In the genomic region with DNA sequence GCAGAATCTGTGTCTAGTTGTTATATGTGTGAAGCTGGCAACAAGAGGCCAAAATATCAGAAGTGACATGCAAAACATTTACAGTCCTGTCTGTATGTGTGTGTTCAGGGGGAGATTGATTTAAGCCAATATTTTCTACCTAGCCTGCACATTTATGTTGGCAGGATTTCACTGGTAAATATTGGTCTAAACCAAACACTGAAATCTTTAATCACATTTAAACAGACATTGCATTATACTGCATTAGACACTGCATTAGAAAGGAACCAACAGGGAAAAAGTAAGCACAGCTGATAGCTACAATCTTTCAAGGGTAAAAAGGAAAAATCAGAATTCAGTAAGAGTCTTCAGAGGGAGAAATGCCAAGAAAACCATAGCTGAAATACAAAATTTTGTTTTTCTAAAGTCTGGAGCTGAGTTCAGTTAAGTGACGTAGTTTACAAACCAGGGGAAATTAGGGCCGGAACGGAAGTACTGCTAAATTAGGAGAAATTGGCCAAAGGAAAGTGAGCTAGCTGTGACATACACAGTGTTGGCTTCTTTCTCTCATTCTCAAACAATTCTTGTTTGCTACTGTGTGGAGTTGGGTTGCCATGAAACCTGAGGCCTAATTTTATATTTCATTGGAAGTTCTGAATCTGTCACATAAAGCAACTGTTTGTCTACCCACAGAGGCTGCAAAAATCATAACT, we compare ENCODE assay signal across 8 cellular contexts.
DNase-seq lines count a peak whose midpoint lies in the region; ATAC-seq and TF ChIP-seq lines count a peak whose summit lies in the region.
"Had no signal": no experiment of that assay in that cellular context is flagged by ENCODE, and none has a peak within 500 bp of the region (broad histone marks: within the 10 kb centered on the region; RNA-seq: fewer than 3 reads in every experiment).

No MANE protein-coding gene starts in this region.

- no peaks in the 10 kb centered on the region for H3K79me2 ChIP-seq in GM23338 (replicated peaks; ENCODE audit: insufficient read depth)

- intact Hi-C loops in activated B cell treated with CpG ODN at 0.5 μM for 24 hours (cut with micrococcal nuclease) (loop anchor here (2.0 kb wide), 1 partner anchor 16 kb away; no protein-coding TSS in a partner anchor), left ventricle myocardium inferior (cut with micrococcal nuclease) (no loop called here)

- H3K27ac ChIP-seq in GM23338 (ENCODE audit: low read depth) (no peak overlapping the region), left ventricle myocardium inferior (replicated peaks) (peak overlapping the region; percentile 58)
- H3K27ac ChIP-seq: cardiac muscle cell had no signal

- H3K27me3 ChIP-seq in GM23338 (ENCODE audit: insufficient read depth) (no peaks in the 10 kb centered on the region), left ventricle myocardium inferior (ENCODE audit: low read depth) (no peaks in the 10 kb centered on the region)
- H3K27me3 ChIP-seq: cardiac muscle cell had no signal

- H3K4me1 ChIP-seq in GM23338 (ENCODE audit: insufficient read depth) = peaks cover 4% of the 10 kb centered on the region; the same call in 1 of the 2 replicates
- peaks cover 13% of the 10 kb centered on the region for H3K4me1 ChIP-seq in left ventricle myocardium inferior

- peak overlapping the region; percentile 43; the same call in 1 of the 2 replicates for H2AFZ ChIP-seq in GM23338

- H3K36me3 ChIP-seq in GM23338 (ENCODE audit: insufficient read depth) (no peaks in the 10 kb centered on the region), left ventricle myocardium inferior (no peaks in the 10 kb centered on the region)
- H3K36me3 ChIP-seq: cardiac muscle cell had no signal

- no peaks in the 10 kb centered on the region; the same call in 2 of the 3 replicates for H3K36me3 Mint-ChIP-seq in GM23338 (ENCODE audit: low read depth)
- H3K36me3 Mint-ChIP-seq in activated B cell treated with CpG ODN at 0.5 μM for 24 hours (ENCODE audit: low read depth) = no peaks in the 10 kb centered on the region
- no peaks in the 10 kb centered on the region for H3K36me3 Mint-ChIP-seq in stimulated activated naive B cell treated with anti-CD40 and anti-IgM and Interleukin-4, amounts not matched to agents 10 μg/mL and 1 μg/mL and 100 μg/mL, for 72 hours

- H3K4me3 Mint-ChIP-seq in GM23338 (no peak overlapping the region), activated B cell treated with CpG ODN at 0.5 μM for 24 hours (no peak overlapping the region)
- no peak overlapping the region for H3K4me3 Mint-ChIP-seq in stimulated activated naive B cell treated with anti-CD40 and anti-IgM and Interleukin-4, amounts not matched to agents 10 μg/mL and 1 μg/mL and 100 μg/mL, for 72 hours

- TF ChIP-seq CTCF in GM23338 (conservative IDR thresholded peaks at IDR 0.05; ENCODE audit: low read depth in 2 of 2) = no peak
- no peak for TF ChIP-seq CTCF in activated B cell treated with CpG ODN at 0.5 μM for 24 hours (IDR thresholded peaks at IDR 0.05)
- TF ChIP-seq CTCF in left ventricle myocardium inferior (IDR thresholded peaks at IDR 0.05; ENCODE audit: borderline replicate concordance) = no peak

- no peaks in the 10 kb centered on the region for H4K20me1 ChIP-seq in GM23338 (replicated peaks; ENCODE audit: insufficient read depth)

- H3K4me1 Mint-ChIP-seq in GM23338 (no peaks in the 10 kb centered on the region), activated B cell treated with CpG ODN at 0.5 μM for 24 hours (peaks cover 13% of the 10 kb centered on the region)
- H3K4me1 Mint-ChIP-seq in stimulated activated naive B cell treated with anti-CD40 and anti-IgM and Interleukin-4, amounts not matched to agents 10 μg/mL and 1 μg/mL and 100 μg/mL, for 72 hours = peaks cover 9 to 11% of the 10 kb centered on the region in 2 donors

- no peaks in the 10 kb centered on the region for H3K9me3 ChIP-seq in left ventricle myocardium inferior (replicated peaks)

- DNase-seq in GM23338 (ENCODE audit: low spot score) = no peak
- no peak for DNase-seq in activated B cell treated with CpG ODN at 0.5 μM for 24 hours
- DNase-seq in left ventricle myocardium inferior = no peak
- DNase-seq in stimulated activated naive B cell treated with anti-CD40 and anti-IgM and Interleukin-4, amounts not matched to agents 10 μg/mL and 1 μg/mL and 100 μg/mL, for 72 hours = no peak
- no peak for DNase-seq in NCI-H1092 treated with DMSO at 0.1 percent for 48 hours (lab: John Stamatoyannopoulos, UW)

- CTCF ChIA-PET in activated B cell treated with CpG ODN at 0.5 μM for 24 hours (lab: Charles Lee) = no interaction called here

- H3K9me2 ChIP-seq in GM23338 (ENCODE audit: insufficient read depth) = peaks cover 26% of the 10 kb centered on the region

- ATAC-seq in GM23338 (no peak), activated B cell treated with CpG ODN at 0.5 μM for 24 hours (ENCODE audit: low read depth) (peak; percentile 42), HG03439 (IDR thresholded peaks at IDR 0.05; ENCODE audit: unreplicated experiment) (no peak), GM18498 (IDR thresholded peaks at IDR 0.05; ENCODE audit: unreplicated experiment) (no peak)
- peak; percentile 67 to 84 for ATAC-seq in stimulated activated naive B cell treated with anti-CD40 and anti-IgM and Interleukin-4, amounts not matched to agents 10 μg/mL and 1 μg/mL and 100 μg/mL, for 72 hours (replicated peaks)

- no peak overlapping the region for H3K4me2 ChIP-seq in GM23338

- no peaks in the 10 kb centered on the region for H3K27me3 Mint-ChIP-seq in GM23338 (ENCODE audit: insufficient read depth, low read depth, poor library complexity)
- no peaks in the 10 kb centered on the region for H3K27me3 Mint-ChIP-seq in activated B cell treated with CpG ODN at 0.5 μM for 24 hours
- H3K27me3 Mint-ChIP-seq in stimulated activated naive B cell treated with anti-CD40 and anti-IgM and Interleukin-4, amounts not matched to agents 10 μg/mL and 1 μg/mL and 100 μg/mL, for 72 hours = no peaks in the 10 kb centered on the region

- H3K4me3 ChIP-seq in GM23338 (no peak overlapping the region), left ventricle myocardium inferior (no peak overlapping the region)
- H3K4me3 ChIP-seq: cardiac muscle cell had no signal

- no peaks in the 10 kb centered on the region; the same call in 2 of the 3 replicates for H3K9me3 Mint-ChIP-seq in GM23338
- H3K9me3 Mint-ChIP-seq in activated B cell treated with CpG ODN at 0.5 μM for 24 hours = no peaks in the 10 kb centered on the region
- peaks cover 0 to 1% of the 10 kb centered on the region in 2 donors for H3K9me3 Mint-ChIP-seq in stimulated activated naive B cell treated with anti-CD40 and anti-IgM and Interleukin-4, amounts not matched to agents 10 μg/mL and 1 μg/mL and 100 μg/mL, for 72 hours

- H3K27ac Mint-ChIP-seq in GM23338 (no peak overlapping the region), activated B cell treated with CpG ODN at 0.5 μM for 24 hours (no peak overlapping the region)
- H3K27ac Mint-ChIP-seq in stimulated activated naive B cell treated with anti-CD40 and anti-IgM and Interleukin-4, amounts not matched to agents 10 μg/mL and 1 μg/mL and 100 μg/mL, for 72 hours = peak overlapping the region; percentile 60

- POLR2A ChIA-PET in activated B cell treated with CpG ODN at 0.5 μM for 24 hours (lab: Charles Lee) = interaction anchor here (0.5 kb wide), 1 partner anchor 15 kb away, joined by 4 read pairs; no protein-coding TSS in a partner anchor

- H3F3A ChIP-seq in GM23338 (replicated peaks; ENCODE audit: low read depth) = no peaks in the 10 kb centered on the region

TF ChIP-seq in GM23338, 12 proteins besides CTCF, POLR2A, EP300 and RAD21 (continues in another document):
- no peak for TF ChIP-seq JUNB (IDR thresholded peaks at IDR 0.05; ENCODE audit: unreplicated experiment)
- no peak for TF ChIP-seq NANOG (IDR thresholded peaks at IDR 0.05; ENCODE audit: borderline replicate concordance)
- TF ChIP-seq, protein P1, sequence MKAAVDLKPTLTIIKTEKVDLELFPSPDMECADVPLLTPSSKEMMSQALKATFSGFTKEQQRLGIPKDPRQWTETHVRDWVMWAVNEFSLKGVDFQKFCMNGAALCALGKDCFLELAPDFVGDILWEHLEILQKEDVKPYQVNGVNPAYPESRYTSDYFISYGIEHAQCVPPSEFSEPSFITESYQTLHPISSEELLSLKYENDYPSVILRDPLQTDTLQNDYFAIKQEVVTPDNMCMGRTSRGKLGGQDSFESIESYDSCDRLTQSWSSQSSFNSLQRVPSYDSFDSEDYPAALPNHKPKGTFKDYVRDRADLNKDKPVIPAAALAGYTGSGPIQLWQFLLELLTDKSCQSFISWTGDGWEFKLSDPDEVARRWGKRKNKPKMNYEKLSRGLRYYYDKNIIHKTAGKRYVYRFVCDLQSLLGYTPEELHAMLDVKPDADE (IDR thresholded peaks at IDR 0.05) = no peak

Comparison
In these comparisons a context has a peak if more than half of its experiments do, and no peak if none do; other contexts are left out.
1. ATAC-seq: peak in activated B cell treated with CpG ODN at 0.5 μM for 24 hours (single experiment) and stimulated activated naive B cell treated with anti-CD40 and anti-IgM and Interleukin-4, amounts not matched to agents 10 μg/mL and 1 μg/mL and 100 μg/mL, for 72 hours (2 of 2); none in GM23338 (single experiment), HG03439 (single experiment) and GM18498 (single experiment).